In the genomic region with DNA sequence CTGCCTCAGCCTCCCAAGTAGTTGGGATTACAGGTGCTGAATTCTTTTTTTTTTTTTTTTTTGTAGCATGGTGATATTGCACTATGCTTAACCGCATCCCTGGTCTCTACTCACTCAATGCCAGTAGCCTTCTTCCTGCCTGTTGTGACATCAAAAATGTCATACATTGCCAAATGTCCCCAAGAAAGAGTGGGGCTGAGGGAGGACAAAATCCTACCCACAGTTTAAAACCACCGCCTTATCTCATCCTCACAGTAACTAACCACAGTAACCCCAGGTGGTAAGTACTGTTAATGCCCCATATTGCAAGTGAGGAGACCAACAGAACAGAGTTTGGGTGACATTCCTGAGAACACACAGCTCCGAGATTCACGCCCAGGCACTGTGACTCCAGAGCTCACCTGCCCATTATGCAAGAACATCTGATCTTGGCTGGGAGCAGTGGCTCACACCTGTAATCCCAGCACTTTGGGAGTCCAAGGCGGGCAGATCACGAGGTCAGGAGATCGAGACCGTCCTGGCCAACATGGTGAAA, we compare ENCODE assay signal across 1 cellular context.
A peak's percentile ranks its signal among the peaks of the same experiment; 100 is the strongest.
TF ChIP-seq lines count a peak whose summit lies in the region.

No MANE protein-coding gene starts in this region.

TF ChIP-seq in K562, 482 proteins besides CTCF, POLR2A, EP300 and RAD21 (continued from another document and continues in another):
- TF ChIP-seq, protein P1, sequence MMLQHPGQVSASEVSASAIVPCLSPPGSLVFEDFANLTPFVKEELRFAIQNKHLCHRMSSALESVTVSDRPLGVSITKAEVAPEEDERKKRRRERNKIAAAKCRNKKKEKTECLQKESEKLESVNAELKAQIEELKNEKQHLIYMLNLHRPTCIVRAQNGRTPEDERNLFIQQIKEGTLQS (IDR thresholded peaks at IDR 0.05): peak; percentile 51
- TF ChIP-seq, protein P1 (CRISPR knock-in tag; conservative IDR thresholded peaks at IDR 0.05): no peak
- no peak for TF ChIP-seq ZKSCAN8 (CRISPR knock-in tag; IDR thresholded peaks at IDR 0.05)
- no peak for TF ChIP-seq ILK (tag; IDR thresholded peaks at IDR 0.05; ENCODE audit: borderline replicate concordance, low read depth)
- TF ChIP-seq SMC3 (conservative IDR thresholded peaks at IDR 0.05; ENCODE audit: insufficient read depth, low read depth, low read length): no peak
- no peak for TF ChIP-seq PRPF4 (IDR thresholded peaks at IDR 0.05; ENCODE audit: insufficient read depth, low read depth, low read length, poor library complexity, severe bottlenecking)
- TF ChIP-seq NEUROD1 (IDR thresholded peaks at IDR 0.05; ENCODE audit: borderline replicate concordance, low read depth, low read length, partially characterized antibody): peak; percentile 81
- TF ChIP-seq ZNF316 (IDR thresholded peaks at IDR 0.05): no peak
- peak; percentile 46; the same call in 1 of the 2 replicates for TF ChIP-seq CC2D1A (IDR thresholded peaks at IDR 0.05)
- no peak for TF ChIP-seq FOS (IDR thresholded peaks at IDR 0.05; ENCODE audit: extremely low read depth, insufficient read length)
- no peak for TF ChIP-seq PHTF2 (CRISPR knock-in tag; IDR thresholded peaks at IDR 0.05)
- no peak for TF ChIP-seq NFE2L1 (tag; IDR thresholded peaks at IDR 0.05; ENCODE audit: borderline replicate concordance, low read depth)
- no peak for TF ChIP-seq RHOXF2B (CRISPR knock-in tag; conservative IDR thresholded peaks at IDR 0.05)
- TF ChIP-seq XRCC5 (IDR thresholded peaks at IDR 0.05; ENCODE audit: low read depth, low read length): no peak
- TF ChIP-seq EGR1 (conservative IDR thresholded peaks at IDR 0.05): no peak
- TF ChIP-seq WHSC1 (IDR thresholded peaks at IDR 0.05; ENCODE audit: low read length): no peak
- peak; percentile 78 for TF ChIP-seq HDAC3 (IDR thresholded peaks at IDR 0.05; ENCODE audit: borderline replicate concordance, partially characterized antibody)
- TF ChIP-seq RUNX1 (IDR thresholded peaks at IDR 0.05; ENCODE audit: low read depth): peak; percentile 98
- peak; percentile 59 for TF ChIP-seq SMAD1 (IDR thresholded peaks at IDR 0.05; ENCODE audit: low read depth, low read length, partially characterized antibody)
- TF ChIP-seq, protein P2, sequence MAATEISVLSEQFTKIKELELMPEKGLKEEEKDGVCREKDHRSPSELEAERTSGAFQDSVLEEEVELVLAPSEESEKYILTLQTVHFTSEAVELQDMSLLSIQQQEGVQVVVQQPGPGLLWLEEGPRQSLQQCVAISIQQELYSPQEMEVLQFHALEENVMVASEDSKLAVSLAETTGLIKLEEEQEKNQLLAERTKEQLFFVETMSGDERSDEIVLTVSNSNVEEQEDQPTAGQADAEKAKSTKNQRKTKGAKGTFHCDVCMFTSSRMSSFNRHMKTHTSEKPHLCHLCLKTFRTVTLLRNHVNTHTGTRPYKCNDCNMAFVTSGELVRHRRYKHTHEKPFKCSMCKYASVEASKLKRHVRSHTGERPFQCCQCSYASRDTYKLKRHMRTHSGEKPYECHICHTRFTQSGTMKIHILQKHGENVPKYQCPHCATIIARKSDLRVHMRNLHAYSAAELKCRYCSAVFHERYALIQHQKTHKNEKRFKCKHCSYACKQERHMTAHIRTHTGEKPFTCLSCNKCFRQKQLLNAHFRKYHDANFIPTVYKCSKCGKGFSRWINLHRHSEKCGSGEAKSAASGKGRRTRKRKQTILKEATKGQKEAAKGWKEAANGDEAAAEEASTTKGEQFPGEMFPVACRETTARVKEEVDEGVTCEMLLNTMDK (IDR thresholded peaks at IDR 0.05; ENCODE audit: borderline replicate concordance, insufficient read depth, low read depth, low read length, poor library complexity, severe bottlenecking): no peak
- TF ChIP-seq ZNF589 (CRISPR knock-in tag; IDR thresholded peaks at IDR 0.05; ENCODE audit: low read depth): peak; percentile 76
- no peak for TF ChIP-seq SMAD3 (CRISPR knock-in tag; conservative IDR thresholded peaks at IDR 0.05)
- TF ChIP-seq MXI1 (IDR thresholded peaks at IDR 0.05; ENCODE audit: low read depth, low read length): no peak
- no peak for TF ChIP-seq EWSR1 (IDR thresholded peaks at IDR 0.05; ENCODE audit: borderline replicate concordance, low read depth, partially characterized antibody)
- TF ChIP-seq, protein P3, sequence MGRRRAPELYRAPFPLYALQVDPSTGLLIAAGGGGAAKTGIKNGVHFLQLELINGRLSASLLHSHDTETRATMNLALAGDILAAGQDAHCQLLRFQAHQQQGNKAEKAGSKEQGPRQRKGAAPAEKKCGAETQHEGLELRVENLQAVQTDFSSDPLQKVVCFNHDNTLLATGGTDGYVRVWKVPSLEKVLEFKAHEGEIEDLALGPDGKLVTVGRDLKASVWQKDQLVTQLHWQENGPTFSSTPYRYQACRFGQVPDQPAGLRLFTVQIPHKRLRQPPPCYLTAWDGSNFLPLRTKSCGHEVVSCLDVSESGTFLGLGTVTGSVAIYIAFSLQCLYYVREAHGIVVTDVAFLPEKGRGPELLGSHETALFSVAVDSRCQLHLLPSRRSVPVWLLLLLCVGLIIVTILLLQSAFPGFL (CRISPR knock-in tag; IDR thresholded peaks at IDR 0.05): no peak
- TF ChIP-seq, protein P4, sequence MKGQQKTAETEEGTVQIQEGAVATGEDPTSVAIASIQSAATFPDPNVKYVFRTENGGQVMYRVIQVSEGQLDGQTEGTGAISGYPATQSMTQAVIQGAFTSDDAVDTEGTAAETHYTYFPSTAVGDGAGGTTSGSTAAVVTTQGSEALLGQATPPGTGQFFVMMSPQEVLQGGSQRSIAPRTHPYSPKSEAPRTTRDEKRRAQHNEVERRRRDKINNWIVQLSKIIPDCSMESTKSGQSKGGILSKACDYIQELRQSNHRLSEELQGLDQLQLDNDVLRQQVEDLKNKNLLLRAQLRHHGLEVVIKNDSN (CRISPR knock-in tag; IDR thresholded peaks at IDR 0.05): 0 out of 2 replicates have a peak, but pooled peaks have one; percentile 39
- TF ChIP-seq ZNF146 (CRISPR knock-in tag; IDR thresholded peaks at IDR 0.05; ENCODE audit: unreplicated experiment): no peak
- TF ChIP-seq GATA2 (CRISPR knock-in tag; IDR thresholded peaks at IDR 0.05): peak; percentile 90
- no peak for TF ChIP-seq ZNF551 (CRISPR knock-in tag; IDR thresholded peaks at IDR 0.05)
- TF ChIP-seq RBM15 (IDR thresholded peaks at IDR 0.05; ENCODE audit: insufficient read depth, low read length): no peak
- peak; percentile 81; the same call in 1 of the 2 replicates for TF ChIP-seq SMARCC2 (IDR thresholded peaks at IDR 0.05; ENCODE audit: low read depth)
- TF ChIP-seq SRSF7 (optimal IDR thresholded peaks at IDR 0.05; ENCODE audit: low read depth, low read length): no peak
- no peak for TF ChIP-seq SIN3B (IDR thresholded peaks at IDR 0.05; ENCODE audit: low read depth)
- TF ChIP-seq TOE1 (IDR thresholded peaks at IDR 0.05; ENCODE audit: borderline replicate concordance): peak; percentile 53; the same call in 1 of the 2 replicates
- no peak for TF ChIP-seq TOE1 (CRISPR knock-in tag; IDR thresholded peaks at IDR 0.05; ENCODE audit: borderline replicate concordance, low read depth)
- TF ChIP-seq BACH1 (tag; IDR thresholded peaks at IDR 0.05): peak; percentile 34; the same call in 1 of the 2 replicates
- no peak for TF ChIP-seq TAF7 (tag; IDR thresholded peaks at IDR 0.05)
- TF ChIP-seq NFE2 (IDR thresholded peaks at IDR 0.05; ENCODE audit: low read depth): peak; percentile 31; the same call in 1 of the 2 replicates
- peak; percentile 91 for TF ChIP-seq NCOR1 (IDR thresholded peaks at IDR 0.05)
- TF ChIP-seq, protein P5, sequence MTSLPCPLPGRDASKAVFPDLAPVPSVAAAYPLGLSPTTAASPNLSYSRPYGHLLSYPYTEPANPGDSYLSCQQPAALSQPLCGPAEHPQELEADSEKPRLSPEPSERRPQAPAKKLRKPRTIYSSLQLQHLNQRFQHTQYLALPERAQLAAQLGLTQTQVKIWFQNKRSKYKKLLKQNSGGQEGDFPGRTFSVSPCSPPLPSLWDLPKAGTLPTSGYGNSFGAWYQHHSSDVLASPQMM (CRISPR knock-in tag; IDR thresholded peaks at IDR 0.05): no peak
- TF ChIP-seq NELFE (IDR thresholded peaks at IDR 0.05; ENCODE audit: insufficient read depth, insufficient read length): no peak
- TF ChIP-seq EP400 (IDR thresholded peaks at IDR 0.05): no peak
- no peak for TF ChIP-seq TRIM28 (IDR thresholded peaks at IDR 0.05)
- no peak for TF ChIP-seq TFAM (CRISPR knock-in tag; conservative IDR thresholded peaks at IDR 0.05)
- no peak for TF ChIP-seq RFX5 (IDR thresholded peaks at IDR 0.05; ENCODE audit: low read depth, low read length)
- TF ChIP-seq, protein P6, sequence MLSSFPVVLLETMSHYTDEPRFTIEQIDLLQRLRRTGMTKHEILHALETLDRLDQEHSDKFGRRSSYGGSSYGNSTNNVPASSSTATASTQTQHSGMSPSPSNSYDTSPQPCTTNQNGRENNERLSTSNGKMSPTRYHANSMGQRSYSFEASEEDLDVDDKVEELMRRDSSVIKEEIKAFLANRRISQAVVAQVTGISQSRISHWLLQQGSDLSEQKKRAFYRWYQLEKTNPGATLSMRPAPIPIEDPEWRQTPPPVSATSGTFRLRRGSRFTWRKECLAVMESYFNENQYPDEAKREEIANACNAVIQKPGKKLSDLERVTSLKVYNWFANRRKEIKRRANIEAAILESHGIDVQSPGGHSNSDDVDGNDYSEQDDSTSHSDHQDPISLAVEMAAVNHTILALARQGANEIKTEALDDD (IDR thresholded peaks at IDR 0.05): peak; percentile 97
- no peak for TF ChIP-seq CAMTA2 (CRISPR knock-in tag; conservative IDR thresholded peaks at IDR 0.05)
- peak; percentile 91 for TF ChIP-seq ZFP36 (IDR thresholded peaks at IDR 0.05; ENCODE audit: low read depth, low read length, partially characterized antibody)
- no peak for TF ChIP-seq HNRNPH1 (optimal IDR thresholded peaks at IDR 0.05; ENCODE audit: low read depth, low read length)
- TF ChIP-seq CCAR2 (IDR thresholded peaks at IDR 0.05; ENCODE audit: low read depth, low read length): no peak
- TF ChIP-seq, protein P7, sequence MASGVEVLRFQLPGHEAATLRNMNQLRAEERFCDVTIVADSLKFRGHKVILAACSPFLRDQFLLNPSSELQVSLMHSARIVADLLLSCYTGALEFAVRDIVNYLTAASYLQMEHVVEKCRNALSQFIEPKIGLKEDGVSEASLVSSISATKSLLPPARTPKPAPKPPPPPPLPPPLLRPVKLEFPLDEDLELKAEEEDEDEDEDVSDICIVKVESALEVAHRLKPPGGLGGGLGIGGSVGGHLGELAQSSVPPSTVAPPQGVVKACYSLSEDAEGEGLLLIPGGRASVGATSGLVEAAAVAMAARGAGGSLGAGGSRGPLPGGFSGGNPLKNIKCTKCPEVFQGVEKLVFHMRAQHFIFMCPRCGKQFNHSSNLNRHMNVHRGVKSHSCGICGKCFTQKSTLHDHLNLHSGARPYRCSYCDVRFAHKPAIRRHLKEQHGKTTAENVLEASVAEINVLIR (CRISPR knock-in tag; IDR thresholded peaks at IDR 0.05): no peak
- TF ChIP-seq NCOA4 (IDR thresholded peaks at IDR 0.05; ENCODE audit: partially characterized antibody): no peak
- TF ChIP-seq, protein P8, sequence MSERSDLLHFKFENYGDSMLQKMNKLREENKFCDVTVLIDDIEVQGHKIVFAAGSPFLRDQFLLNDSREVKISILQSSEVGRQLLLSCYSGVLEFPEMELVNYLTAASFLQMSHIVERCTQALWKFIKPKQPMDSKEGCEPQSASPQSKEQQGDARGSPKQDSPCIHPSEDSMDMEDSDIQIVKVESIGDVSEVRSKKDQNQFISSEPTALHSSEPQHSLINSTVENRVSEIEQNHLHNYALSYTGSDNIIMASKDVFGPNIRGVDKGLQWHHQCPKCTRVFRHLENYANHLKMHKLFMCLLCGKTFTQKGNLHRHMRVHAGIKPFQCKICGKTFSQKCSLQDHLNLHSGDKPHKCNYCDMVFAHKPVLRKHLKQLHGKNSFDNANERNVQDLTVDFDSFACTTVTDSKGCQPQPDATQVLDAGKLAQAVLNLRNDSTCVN (CRISPR knock-in tag; IDR thresholded peaks at IDR 0.05): no peak
- no peak for TF ChIP-seq ZNF324 (CRISPR knock-in tag; IDR thresholded peaks at IDR 0.05)
- TF ChIP-seq HDAC2 (IDR thresholded peaks at IDR 0.05): peak; percentile 94
- TF ChIP-seq TRIM24 (IDR thresholded peaks at IDR 0.05): peak; percentile 81 to 88
- peak in 1 of 2 experiments; percentile 80; a peak in 1 of 4 replicates for TF ChIP-seq TBL1XR1 (IDR thresholded peaks at IDR 0.05; ENCODE audit: low read length in 2 of 2)
- peak; percentile 81; the same call in 1 of the 2 replicates for TF ChIP-seq LCOR (CRISPR knock-in tag; IDR thresholded peaks at IDR 0.05)
- TF ChIP-seq ILF3 (IDR thresholded peaks at IDR 0.05; ENCODE audit: borderline replicate concordance): no peak
- no peak for TF ChIP-seq HNRNPLL (IDR thresholded peaks at IDR 0.05; ENCODE audit: low read depth, low read length, poor library complexity, severe bottlenecking)
- TF ChIP-seq, protein P9, sequence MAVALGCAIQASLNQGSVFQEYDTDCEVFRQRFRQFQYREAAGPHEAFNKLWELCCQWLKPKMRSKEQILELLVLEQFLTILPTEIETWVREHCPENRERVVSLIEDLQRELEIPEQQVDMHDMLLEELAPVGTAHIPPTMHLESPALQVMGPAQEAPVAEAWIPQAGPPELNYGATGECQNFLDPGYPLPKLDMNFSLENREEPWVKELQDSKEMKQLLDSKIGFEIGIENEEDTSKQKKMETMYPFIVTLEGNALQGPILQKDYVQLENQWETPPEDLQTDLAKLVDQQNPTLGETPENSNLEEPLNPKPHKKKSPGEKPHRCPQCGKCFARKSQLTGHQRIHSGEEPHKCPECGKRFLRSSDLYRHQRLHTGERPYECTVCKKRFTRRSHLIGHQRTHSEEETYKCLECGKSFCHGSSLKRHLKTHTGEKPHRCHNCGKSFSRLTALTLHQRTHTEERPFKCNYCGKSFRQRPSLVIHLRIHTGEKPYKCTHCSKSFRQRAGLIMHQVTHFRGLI (CRISPR knock-in tag; IDR thresholded peaks at IDR 0.05): no peak; the same call in 1 of the 2 replicates
- no peak for TF ChIP-seq SAFB (IDR thresholded peaks at IDR 0.05; ENCODE audit: borderline replicate concordance, low read depth, low read length)
- TF ChIP-seq SMARCA5 (IDR thresholded peaks at IDR 0.05): 0 out of 2 replicates have a peak, but pooled peaks have one; percentile 78
- TF ChIP-seq ZNF384 (IDR thresholded peaks at IDR 0.05; ENCODE audit: low read depth, low read length): peak; percentile 70
- no peak for TF ChIP-seq ZNF586 (CRISPR knock-in tag; conservative IDR thresholded peaks at IDR 0.05)
- TF ChIP-seq FOXA3 (CRISPR knock-in tag; conservative IDR thresholded peaks at IDR 0.05 in 1 of 2, IDR thresholded peaks at IDR 0.05 in 1 of 2): no peak
- TF ChIP-seq NRF1 (conservative IDR thresholded peaks at IDR 0.05 in 1 of 2, IDR thresholded peaks at IDR 0.05 in 1 of 2): no peak
- no peak; the same call in 1 of the 2 replicates for TF ChIP-seq DIDO1 (tag; IDR thresholded peaks at IDR 0.05; ENCODE audit: low read depth)
